Comparison of ENCODE assay signal across 26 cellular contexts in the genomic region with DNA sequence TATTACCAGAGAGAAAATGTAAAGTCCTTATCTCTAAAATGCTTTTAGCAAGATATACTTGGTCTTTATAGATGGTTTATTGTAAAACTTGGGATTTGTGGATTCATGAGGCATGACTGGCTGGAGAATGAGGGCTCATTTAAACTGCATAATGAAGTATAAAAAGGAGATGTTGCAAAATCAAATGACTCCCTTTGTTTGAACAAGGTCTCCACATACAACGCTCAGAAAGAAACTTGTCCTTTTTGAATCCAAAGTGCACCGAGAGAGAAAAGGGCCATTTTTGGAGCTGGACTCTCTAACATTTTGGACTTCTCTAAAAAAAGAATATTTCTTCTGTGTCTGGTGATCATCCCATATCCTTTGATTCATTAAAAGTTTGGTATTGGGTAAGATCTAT. TPM values are rescaled to one million over a fixed set of nuclear protein-coding genes. Genes with fewer than 3 reads are reported as not detected.
"Had no signal": no experiment of that assay in that cellular context is flagged by ENCODE, and none has a peak within 500 bp of the region (broad histone marks: within the 10 kb centered on the region; RNA-seq: fewer than 3 reads in every experiment).

No MANE protein-coding gene starts in this region.

- H3K27me3 ChIP-seq: ascending aorta, SJSA1 had no signal

- ATAC-seq: activated CD4-positive, alpha-beta T cell treated with anti-CD3 and anti-CD28 coated beads for 36 hours; activated CD4-positive, CD25-positive, alpha-beta regulatory T cell treated with anti-CD3 and anti-CD28 coated beads, Interleukin-2, amount 50 U/mL, for 24 hours; activated CD8-positive, alpha-beta T cell treated with anti-CD3 and anti-CD28 coated beads, Interleukin-2, amount 10 ng/mL, durations not matched to agents 7 days and 5 days; Panc1; WTC11 had no signal

- H3K9me3 ChIP-seq: ascending aorta, SJSA1, SK-N-SH had no signal

- DNase-seq: activated CD4-positive, alpha-beta T cell treated with anti-CD3 and anti-CD28 coated beads for 36 hours; activated CD4-positive, alpha-beta T cell treated with anti-CD3 and anti-CD28 coated beads, Interleukin-2, amount 10 ng/mL, durations not matched to agents 7 days and 5 days; activated CD4-positive, alpha-beta T cell treated with anti-CD3 and anti-CD28 coated beads, Interleukin-2, amount 50 U/mL, for 48 hours; activated CD8-positive, alpha-beta T cell treated with anti-CD3 and anti-CD28 coated beads, Interleukin-2, amount 10 ng/mL, durations not matched to agents 7 days and 5 days; activated gamma-delta T cell; activated naive CD4-positive, alpha-beta T cell treated with Interleukin-2 at 50 U/mL for 16 hours; activated naive CD8-positive, alpha-beta T cell treated with anti-CD3 and anti-CD28 coated beads, Interleukin-2, amount 10 ng/mL, durations not matched to agents 7 days and 5 days; activated T-cell treated with anti-CD3 and anti-CD28 coated beads, Interleukin-2, amount 50 U/mL, for 24 hours; amygdala; central memory CD4-positive, alpha-beta T cell; Karpas-422; KBM-7; NCI-H1105; NCI-H1417 treated with DMSO at 0.1 percent for 48 hours; NCI-H187 treated with DMSO at 0.1 percent for 48 hours; NCI-H2081; NCI-H345; NCI-H524 treated with DMSO at 0.1 percent for 48 hours; RPMI8226; SHP77 treated with DMSO at 0.1 percent for 48 hours; SK-N-SH had no signal

- H3K4me1 ChIP-seq: ascending aorta, SJSA1 had no signal

- H3K4me2 ChIP-seq: SK-N-SH had no signal

- H3K9ac ChIP-seq: SK-N-SH had no signal

- H3K27ac ChIP-seq: ascending aorta, SJSA1 had no signal

- H3K4me3 ChIP-seq: ascending aorta, SJSA1 had no signal

RNA-seq across cellular contexts. Expression of a gene that starts 32.6 kb away (rescaled TPM):
- total RNA-seq: ascending aorta had no signal
